Comparison of ENCODE assay signal across 13 cellular contexts in the genomic region with DNA sequence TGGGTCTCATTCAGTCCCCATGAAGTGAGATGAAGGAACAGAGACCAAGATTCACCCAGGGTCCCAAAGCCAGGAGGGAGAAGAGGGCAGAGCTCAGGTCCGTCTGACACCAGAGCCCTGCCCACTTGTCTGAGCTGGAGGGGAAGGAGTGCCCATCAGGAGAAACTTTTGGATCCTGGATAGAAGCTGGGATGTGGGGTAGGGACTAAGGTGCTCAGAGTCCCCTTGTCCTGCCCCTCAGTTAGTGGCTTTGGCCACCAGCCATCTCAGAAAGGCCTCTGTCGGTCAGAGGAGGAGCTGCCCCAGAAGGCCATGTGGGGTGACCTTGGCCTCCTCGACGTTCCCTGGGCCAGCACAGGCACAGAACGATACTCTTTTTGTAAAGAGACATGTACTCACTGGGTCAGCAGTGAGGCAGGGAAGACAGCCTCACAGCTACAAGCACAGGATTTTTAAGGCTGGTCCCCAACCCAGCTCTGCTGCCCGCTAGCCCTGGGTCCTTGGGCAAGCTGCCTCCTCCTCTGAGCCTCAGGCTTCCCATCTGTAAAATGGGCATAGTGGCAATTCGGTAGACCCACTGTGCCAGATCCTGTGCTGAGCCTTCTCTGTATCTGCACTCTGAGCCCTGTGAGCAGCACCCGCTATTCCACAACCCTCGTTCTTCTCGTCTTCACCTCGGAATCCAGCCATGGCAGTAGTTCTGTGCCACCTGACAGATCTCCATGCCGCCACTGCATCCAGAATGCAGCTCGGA. TPM values are rescaled to one million over a fixed set of nuclear protein-coding genes. Genes with fewer than 3 reads are reported as not detected.
DNase-seq lines count a peak whose midpoint lies in the region; ATAC-seq and TF ChIP-seq lines count a peak whose summit lies in the region.
"Had no signal": no experiment of that assay in that cellular context is flagged by ENCODE, and none has a peak within 500 bp of the region (broad histone marks: within the 10 kb centered on the region; RNA-seq: fewer than 3 reads in every experiment).

No MANE protein-coding gene starts in this region.

- H3K9ac ChIP-seq in muscle layer of colon (ENCODE audit: low read length) = no peak overlapping the region

- TF ChIP-seq POLR2A in tibial nerve (IDR thresholded peaks at IDR 0.05) = no peak

- ATAC-seq in HG02798 (IDR thresholded peaks at IDR 0.05; ENCODE audit: poor library complexity, unreplicated experiment) = no peak

- peak; percentile 51 for DNase-seq in M059J (ENCODE audit: low read depth)
- no peak for DNase-seq in brain microvascular endothelial cell
- no peak for DNase-seq in tibial nerve (ENCODE audit: low spot score in 2 of 2)
- no peak for DNase-seq in NCI-H446 treated with DMSO at 0.1 percent for 48 hours (lab: John Stamatoyannopoulos, UW)
- no peak for DNase-seq in HPDE6-E6E7 (ENCODE audit: extremely low spot score)
- DNase-seq: NCI-H1694 treated with DMSO at 0.1 percent for 48 hours; NK-92 treated with Interleukin-12 subunit alpha and Interleukin-12 subunit beta, amount 100 ng/mL, for 24 hours had no signal

- H3K27me3 ChIP-seq in brain microvascular endothelial cell (replicated peaks) (no peaks in the 10 kb centered on the region), muscle layer of colon (ENCODE audit: control insufficient read depth in 1 of 2, insufficient read depth in 2 of 2, low read length in 2 of 2) (no peaks in the 10 kb centered on the region), tibial nerve (no peaks in the 10 kb centered on the region)
- H3K27me3 ChIP-seq: pancreas had no signal

- H3K4me3 ChIP-seq in brain microvascular endothelial cell (ENCODE audit: low read depth, low read length) = no peak overlapping the region
- H3K4me3 ChIP-seq in muscle layer of colon (ENCODE audit: low read depth in 1 of 2, low read length in 2 of 2) = no peak overlapping the region
- H3K4me3 ChIP-seq in tibial nerve = no peak overlapping the region
- H3K4me3 ChIP-seq: pancreas had no signal

- H3K27ac ChIP-seq in brain microvascular endothelial cell (peak overlapping the region; percentile 68), muscle layer of colon (ENCODE audit: low read depth, low read length) (peak overlapping the region; percentile 76), tibial nerve (peak overlapping the region; percentile 70 to 86 (median 82))

- in situ Hi-C loops in brain microvascular endothelial cell (cut with HindIII; ENCODE audit: low pct_ligation_motif_present, low sequenced_read_pairs) = no loop called here

- TF ChIP-seq EP300 in tibial nerve (IDR thresholded peaks at IDR 0.05) = no peak

- H3K9me3 ChIP-seq in muscle layer of colon (ENCODE audit: low read length) (no peaks in the 10 kb centered on the region), tibial nerve (no peaks in the 10 kb centered on the region)
- H3K9me3 ChIP-seq: pancreas had no signal

- 56 to 65% methylated on average over 12 to 13 of the region's 13 CpGs for WGBS in tibial nerve, 2 donors

- no peaks in the 10 kb centered on the region for H3K36me3 ChIP-seq in brain microvascular endothelial cell (replicated peaks)
- H3K36me3 ChIP-seq in muscle layer of colon (ENCODE audit: insufficient read depth, low read length) = no peaks in the 10 kb centered on the region
- H3K36me3 ChIP-seq in tibial nerve = no peaks in the 10 kb centered on the region
- H3K36me3 ChIP-seq: pancreas had no signal

- peaks cover 22% of the 10 kb centered on the region for H3K4me1 ChIP-seq in muscle layer of colon (ENCODE audit: insufficient read depth, low read length)
- H3K4me1 ChIP-seq in tibial nerve = peaks cover 0 to 48% (median 20%) of the 10 kb centered on the region in 4 donors

- TF ChIP-seq CTCF in brain microvascular endothelial cell (IDR thresholded peaks at IDR 0.05; ENCODE audit: low read depth, low read length, missing control alignments) (no peak), tibial nerve (IDR thresholded peaks at IDR 0.05) (no peak)

RNA-seq across cellular contexts. Expression of gene C9orf50, which starts 49.4 kb away (rescaled TPM):
- total RNA-seq in M059J (2014; rRNA removed; shearing (Covaris generic)) = 0.10 TPM in 1 of 2 replicates, not detected in the other
- 1 to 10 TPM in 3 of 4 donors, under 1 TPM in 1; 0.90 to 1.7 (median 1.3) TPM for total RNA-seq in tibial nerve
- total RNA-seq: HT-29; pancreas; T-helper 2 cell treated with Interferon-gamma antibody and Interleukin-4, amounts not matched to agents 100 ng/mL and 5 ng/mL, for 36 hours; urinary bladder had no signal

RNA-seq across cellular contexts. Expression of gene NTMT1, which starts 54.5 kb away (rescaled TPM):
- 77.0 and 79.5 TPM in 2 replicates for total RNA-seq in M059J (2014; rRNA removed; shearing (Covaris generic))
- total RNA-seq in tibial nerve = 10 to 100 TPM; 23.9 to 30.6 (median 27.5) TPM
